ENCODE assay signal across 8 cellular contexts in genomic region chr9:129803679-129804065, GRCh38. TPM values are rescaled to one million over a fixed set of nuclear protein-coding genes. Genes with fewer than 3 reads are reported as not detected.
A peak's percentile ranks its signal among the peaks of the same experiment; 100 is the strongest.
DNase-seq lines count a peak whose midpoint lies in the region; ATAC-seq and TF ChIP-seq lines count a peak whose summit lies in the region.

No MANE protein-coding gene starts in this region.

- no TSS peak for BruUV-seq in Caco-2 (replicated peaks; lab: Mats Ljungman, UMichigan)

- H3K36me3 ChIP-seq in Caco-2 (ENCODE audit: control insufficient read depth, insufficient read depth, low read length) (peaks cover 1% of the 10 kb centered on the region; the same call in 1 of the 2 replicates), adrenal gland (replicated peaks in 1 of 2) (peaks cover 0 to 9% of the 10 kb centered on the region in 2 donors), right lobe of liver (peaks cover 0 to 12% (median 2%) of the 10 kb centered on the region in 4 donors)

- H3K27me3 ChIP-seq in Caco-2 (replicated peaks; ENCODE audit: control insufficient read depth, insufficient read depth, low read length) (no peaks in the 10 kb centered on the region), adrenal gland (no peaks in the 10 kb centered on the region), right lobe of liver (no peaks in the 10 kb centered on the region)

- H3K27me3 Mint-ChIP-seq in Caco-2 (ENCODE audit: insufficient read depth, unreplicated experiment) (no peaks in the 10 kb centered on the region), type B pancreatic cell (no peaks in the 10 kb centered on the region)

- intact Hi-C loops in Caco-2 (cut with micrococcal nuclease; ENCODE audit: unreplicated experiment) = no loop called here
- intact Hi-C loops in adrenal gland (cut with DNase I) = no loop called here
- intact Hi-C loops in right lobe of liver (cut with DNase I) = no loop called here

- POLR2A ChIA-PET in Caco-2 (lab: Charles Lee) = interaction anchor here (0.8 kb wide), 1 partner anchor 8 kb away, joined by 3 read pairs; no protein-coding TSS in a partner anchor

- H3K9me3 Mint-ChIP-seq in Caco-2 (ENCODE audit: unreplicated experiment) (no peaks in the 10 kb centered on the region), type B pancreatic cell (no peaks in the 10 kb centered on the region)

- H3K27ac Mint-ChIP-seq in Caco-2 (ENCODE audit: unreplicated experiment) = peak overlapping the region; percentile 53
- peak overlapping the region; percentile 63 for H3K27ac Mint-ChIP-seq in type B pancreatic cell

- H3K4me3 Mint-ChIP-seq in Caco-2 (ENCODE audit: unreplicated experiment) (peak overlapping the region; percentile 81), type B pancreatic cell (peak overlapping the region; percentile 90)

- peak overlapping the region in 4 of 5 donors; percentile 45 to 88 (median 78) for H3K27ac ChIP-seq in adrenal gland
- peak overlapping the region; percentile 72 to 76 (median 73) for H3K27ac ChIP-seq in right lobe of liver

- TF ChIP-seq POLR2A in adrenal gland (IDR thresholded peaks at IDR 0.05) (no peak), right lobe of liver (IDR thresholded peaks at IDR 0.05) (no peak)

- no peaks in the 10 kb centered on the region for H3K4me1 Mint-ChIP-seq in Caco-2 (ENCODE audit: low read depth, unreplicated experiment)
- peaks cover 14% of the 10 kb centered on the region for H3K4me1 Mint-ChIP-seq in type B pancreatic cell (ENCODE audit: unreplicated experiment)

- H3K9me3 ChIP-seq in Caco-2 = no peaks in the 10 kb centered on the region
- H3K9me3 ChIP-seq in adrenal gland (replicated peaks in 1 of 3) = no peaks in the 10 kb centered on the region
- no peaks in the 10 kb centered on the region for H3K9me3 ChIP-seq in right lobe of liver

- TF ChIP-seq CTCF in Caco-2 (IDR thresholded peaks at IDR 0.05; ENCODE audit: insufficient read depth in 1 of 2, low read depth in 1 of 2, low read length in 1 of 2, severe bottlenecking in 1 of 2, unreplicated experiment in 1 of 2) = no peak
- TF ChIP-seq CTCF in adrenal gland (IDR thresholded peaks at IDR 0.05) = no peak
- TF ChIP-seq CTCF in right lobe of liver (IDR thresholded peaks at IDR 0.05) = no peak
- TF ChIP-seq CTCF in type B pancreatic cell (conservative IDR thresholded peaks at IDR 0.05) = no peak

- peaks cover 5% of the 10 kb centered on the region; the same call in 1 of the 2 replicates for H3K4me1 ChIP-seq in Caco-2
- H3K4me1 ChIP-seq in adrenal gland (replicated peaks in 1 of 2) = peaks cover 0 to 10% of the 10 kb centered on the region in 2 donors
- peaks cover 0 to 9% (median 3%) of the 10 kb centered on the region in 4 donors for H3K4me1 ChIP-seq in right lobe of liver

- DNase-seq in Caco-2 (no peak), adrenal gland (no peak), right lobe of liver (no peak), type B pancreatic cell (ENCODE audit: extremely low spot score, unreplicated experiment) (no peak)

- ATAC-seq in HG02973 (IDR thresholded peaks at IDR 0.05; ENCODE audit: unreplicated experiment) = peak; percentile 7
- ATAC-seq in right lobe of liver = no peak
- ATAC-seq in HG02763 (IDR thresholded peaks at IDR 0.05; ENCODE audit: unreplicated experiment) = no peak
- ATAC-seq in HG03095 (IDR thresholded peaks at IDR 0.05; ENCODE audit: unreplicated experiment) = no peak
- ATAC-seq in GM19463 (IDR thresholded peaks at IDR 0.05; ENCODE audit: unreplicated experiment) = no peak

- H3K36me3 Mint-ChIP-seq in Caco-2 (ENCODE audit: insufficient read depth, unreplicated experiment) = peaks cover 43% of the 10 kb centered on the region
- peaks cover 13% of the 10 kb centered on the region for H3K36me3 Mint-ChIP-seq in type B pancreatic cell

- CTCF ChIA-PET in Caco-2 (lab: Charles Lee) = no interaction called here

- H3K4me3 ChIP-seq in Caco-2 (ENCODE audit: low read depth, low read length) (peak overlapping the region; percentile 71), adrenal gland (peak overlapping the region; percentile 25 to 95 (median 80)), right lobe of liver (peak overlapping the region; percentile 66 to 97 (median 90))

- 1 to 3% (median 2%) methylated on average over 7 to 14 of the region's 14 CpGs for WGBS in adrenal gland, 4 donors
- 0% methylated on average over 7 of the region's 14 CpGs for WGBS in right lobe of liver (ENCODE audit: insufficient coverage, low coverage, low lambda C conversion rate, missing lambda C conversion rate)

RNA-seq across cellular contexts. Expression of gene TOR1B, which starts 0.7 kb away (rescaled TPM):
- total RNA-seq in Caco-2 (2022) (22.8 and 28.0 TPM in 2 replicates), adrenal gland (10 to 100 TPM; 19.5 to 36.3 (median 28.6) TPM), right lobe of liver (10 to 100 TPM; 16.1 to 30.7 (median 18.9) TPM), type B pancreatic cell (ENCODE audit: low replicate concordance) (19.4 and 23.5 TPM in 2 replicates)
- 10 to 100 TPM in 1 of 3 donors, 1 to 10 TPM in 2; 9.8 to 23.7 (median 10.0) TPM for polyA plus RNA-seq in adrenal gland

RNA-seq across cellular contexts. Expression of gene TOR1A, which starts 20.3 kb away (rescaled TPM):
- total RNA-seq in Caco-2 (2022) (31.8 and 32.2 TPM in 2 replicates), adrenal gland (10 to 100 TPM; 23.7 to 61.4 (median 39.8) TPM), right lobe of liver (10 to 100 TPM; 18.4 to 41.3 (median 23.0) TPM), type B pancreatic cell (ENCODE audit: low replicate concordance) (28.5 and 36.2 TPM in 2 replicates)
- 10 to 100 TPM; 19.7 to 51.1 (median 25.5) TPM for polyA plus RNA-seq in adrenal gland

RNA-seq across cellular contexts. Expression of gene C9orf78, which starts 31.4 kb away (rescaled TPM):
- 38.3 and 44.1 TPM in 2 replicates for total RNA-seq in Caco-2 (2022)
- total RNA-seq in adrenal gland = 10 to 100 TPM; 36.2 to 89.5 (median 41.5) TPM
- polyA plus RNA-seq in adrenal gland = 100 to 1,000 TPM in 1 of 3 donors, 10 to 100 TPM in 2; 35.6 to 116 (median 50.8) TPM
- 10 to 100 TPM; 25.2 to 39.8 (median 33.5) TPM for total RNA-seq in right lobe of liver
- total RNA-seq in type B pancreatic cell (ENCODE audit: low replicate concordance) = 33.6 and 35.4 TPM in 2 replicates

RNA-seq across cellular contexts. Expression of gene USP20, which starts 31.6 kb away (rescaled TPM):
- total RNA-seq in Caco-2 (2022) (13.9 and 16.5 TPM in 2 replicates), adrenal gland (10 to 100 TPM; 17.7 to 50.1 (median 34.5) TPM), right lobe of liver (10 to 100 TPM in 4 of 6 experiments, 1 to 10 TPM in 2; 7.5 to 14.0 (median 10.8) TPM), type B pancreatic cell (ENCODE audit: low replicate concordance) (37.8 and 39.2 TPM in 2 replicates)
- 10 to 100 TPM; 14.0 to 73.4 (median 69.5) TPM for polyA plus RNA-seq in adrenal gland

RNA-seq across cellular contexts. Expression of gene PTGES, which starts 50.8 kb away (rescaled TPM):
- 4.0 and 5.6 TPM in 2 replicates for total RNA-seq in Caco-2 (2022)
- 1 to 10 TPM in 5 of 8 donors, under 1 TPM in 2, not detected in 1; 0.12 to 2.8 (median 1.3) TPM for total RNA-seq in adrenal gland
- 1 to 10 TPM; 1.2 to 4.4 (median 3.7) TPM for polyA plus RNA-seq in adrenal gland
- total RNA-seq in right lobe of liver = under 1 TPM in 2 of 6 experiments, not detected in 4; 0.15 to 0.24 TPM
- total RNA-seq in type B pancreatic cell (ENCODE audit: low replicate concordance) = 29.1 and 67.1 TPM in 2 replicates
